Comparison of ENCODE assay signal across 1 cellular context in the genomic region with DNA sequence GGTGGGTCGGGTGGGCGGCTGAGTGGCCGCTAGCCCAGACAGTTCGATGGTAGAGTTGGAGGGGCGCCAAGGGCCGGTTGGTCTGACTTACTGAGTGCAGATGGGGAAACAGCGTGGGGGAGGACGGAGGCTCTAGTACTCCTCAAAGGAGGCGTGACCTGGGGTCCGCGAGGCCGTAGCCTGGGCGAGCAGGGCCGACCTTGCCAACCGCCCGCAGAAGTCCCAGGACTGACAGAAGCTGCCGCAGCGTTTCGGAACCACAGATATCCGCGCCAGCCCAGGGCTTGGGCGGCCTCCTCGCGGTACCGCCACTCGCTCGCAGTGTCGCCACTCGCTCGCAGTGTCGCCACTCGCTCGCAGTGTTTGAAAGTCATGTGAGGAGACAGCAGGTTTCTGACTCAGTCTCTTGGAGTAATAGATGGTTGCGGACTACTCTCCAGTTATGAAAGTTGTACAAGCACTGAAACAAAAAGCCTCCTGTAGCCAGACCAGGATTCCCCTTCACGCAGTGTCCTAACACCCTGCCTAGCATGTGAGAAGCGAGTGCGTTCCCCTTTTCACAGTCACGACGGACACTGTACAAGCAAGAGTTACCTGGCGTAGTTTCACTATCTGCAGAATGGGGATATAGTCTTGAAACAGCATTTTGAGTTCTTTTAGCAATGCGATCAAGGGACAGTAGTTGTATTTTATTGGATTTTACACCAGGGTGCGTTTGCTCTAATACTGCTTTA.
A peak's percentile ranks its signal among the peaks of the same experiment; 100 is the strongest.
TF ChIP-seq lines count a peak whose summit lies in the region.

No MANE protein-coding gene starts in this region.

TF ChIP-seq in HepG2, 621 proteins besides CTCF, POLR2A, EP300 and RAD21 (continued from another document and continues in another):
- TF ChIP-seq, protein P1, sequence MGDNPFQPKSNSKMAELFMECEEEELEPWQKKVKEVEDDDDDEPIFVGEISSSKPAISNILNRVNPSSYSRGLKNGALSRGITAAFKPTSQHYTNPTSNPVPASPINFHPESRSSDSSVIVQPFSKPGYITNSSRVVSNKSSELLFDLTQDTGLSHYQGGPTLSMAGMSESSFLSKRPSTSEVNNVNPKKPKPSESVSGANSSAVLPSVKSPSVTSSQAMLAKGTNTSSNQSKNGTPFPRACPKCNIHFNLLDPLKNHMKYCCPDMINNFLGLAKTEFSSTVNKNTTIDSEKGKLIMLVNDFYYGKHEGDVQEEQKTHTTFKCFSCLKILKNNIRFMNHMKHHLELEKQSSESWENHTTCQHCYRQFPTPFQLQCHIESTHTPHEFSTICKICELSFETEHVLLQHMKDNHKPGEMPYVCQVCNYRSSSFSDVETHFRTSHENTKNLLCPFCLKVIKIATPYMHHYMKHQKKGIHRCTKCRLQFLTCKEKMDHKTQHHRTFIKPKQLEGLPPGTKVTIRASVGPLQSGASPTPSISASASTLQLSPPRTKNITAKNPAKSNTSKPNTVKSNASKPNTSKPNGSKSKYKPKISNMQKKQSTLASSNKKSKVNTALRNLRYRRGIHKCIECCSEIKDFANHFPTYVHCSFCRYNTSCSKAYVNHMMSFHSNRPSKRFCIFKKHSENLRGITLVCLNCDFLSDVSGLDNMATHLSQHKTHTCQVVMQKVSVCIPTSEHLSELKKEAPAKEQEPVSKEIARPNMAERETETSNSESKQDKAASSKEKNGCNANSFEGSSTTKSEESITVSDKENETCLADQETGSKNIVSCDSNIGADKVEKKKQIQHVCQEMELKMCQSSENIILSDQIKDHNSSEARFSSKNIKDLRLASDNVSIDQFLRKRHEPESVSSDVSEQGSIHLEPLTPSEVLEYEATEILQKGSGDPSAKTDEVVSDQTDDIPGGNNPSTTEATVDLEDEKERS (CRISPR knock-in tag; IDR thresholded peaks at IDR 0.05) = no peak; the same call in 1 of the 2 replicates
- TF ChIP-seq ZNF883 (CRISPR knock-in tag; IDR thresholded peaks at IDR 0.05; ENCODE audit: not compliant biosample characterization) (no peak), ZMYM3 (CRISPR knock-in tag; IDR thresholded peaks at IDR 0.05) (peak; percentile 75; the same call in 1 of the 2 replicates), ZNF788 (CRISPR knock-in tag; IDR thresholded peaks at IDR 0.05; ENCODE audit: borderline replicate concordance) (peak; percentile 76; the same call in 1 of the 2 replicates), ISX (CRISPR knock-in tag; conservative IDR thresholded peaks at IDR 0.05) (peak; percentile 48; the same call in 1 of the 2 replicates), ZNF891 (CRISPR knock-in tag; IDR thresholded peaks at IDR 0.05) (no peak), FOSL2 (CRISPR knock-in tag; IDR thresholded peaks at IDR 0.05) (peak; percentile 14; the same call in 1 of the 2 replicates), ZKSCAN5 (CRISPR knock-in tag; IDR thresholded peaks at IDR 0.05) (no peak), ZNF230 (CRISPR knock-in tag; IDR thresholded peaks at IDR 0.05) (0 out of 2 replicates have a peak, but pooled peaks have one; percentile 29), TAF1 (CRISPR knock-in tag; IDR thresholded peaks at IDR 0.05) (peak; percentile 26; the same call in 1 of the 2 replicates), RELA (CRISPR knock-in tag; IDR thresholded peaks at IDR 0.05) (no peak), EZH2 (conservative IDR thresholded peaks at IDR 0.05; ENCODE audit: low read depth, low read length) (no peak), ASH2L (IDR thresholded peaks at IDR 0.05; ENCODE audit: insufficient read length, low read depth, low read length) (peak; percentile 78), ZNF577 (CRISPR knock-in tag; IDR thresholded peaks at IDR 0.05; ENCODE audit: borderline replicate concordance, low read depth) (no peak), DR1 (CRISPR knock-in tag; IDR thresholded peaks at IDR 0.05) (no peak), TCF7 (IDR thresholded peaks at IDR 0.05; ENCODE audit: low read depth) (no peak), ZMYM2 (CRISPR knock-in tag; IDR thresholded peaks at IDR 0.05) (no peak), ZMYM4 (CRISPR knock-in tag; IDR thresholded peaks at IDR 0.05) (peak; percentile 9; the same call in 1 of the 2 replicates), KDM3A (CRISPR knock-in tag; IDR thresholded peaks at IDR 0.05; ENCODE audit: low read depth) (peak; percentile 51; the same call in 1 of the 2 replicates), ZSCAN31 (CRISPR knock-in tag; IDR thresholded peaks at IDR 0.05; ENCODE audit: low read depth) (0 out of 2 replicates have a peak, but pooled peaks have one; percentile 49), EED (CRISPR knock-in tag; IDR thresholded peaks at IDR 0.05) (peak; percentile 56; the same call in 1 of the 2 replicates), MTA1 (CRISPR knock-in tag; IDR thresholded peaks at IDR 0.05; ENCODE audit: borderline replicate concordance) (no peak; the same call in 1 of the 2 replicates), ZNF33B (CRISPR knock-in tag; IDR thresholded peaks at IDR 0.05) (no peak), ZNF878 (CRISPR knock-in tag; IDR thresholded peaks at IDR 0.05) (0 out of 2 replicates have a peak, but pooled peaks have one; percentile 27), ZNF260 (CRISPR knock-in tag; IDR thresholded peaks at IDR 0.05; ENCODE audit: borderline replicate concordance, low read depth) (no peak), NFYB (CRISPR knock-in tag; IDR thresholded peaks at IDR 0.05) (no peak), RBM39 (IDR thresholded peaks at IDR 0.05; ENCODE audit: low read depth, low read length, poor library complexity, severe bottlenecking) (no peak), ZNF468 (CRISPR knock-in tag; IDR thresholded peaks at IDR 0.05) (no peak), YEATS4 (CRISPR knock-in tag; IDR thresholded peaks at IDR 0.05; ENCODE audit: borderline replicate concordance) (peak; percentile 43; the same call in 1 of the 2 replicates), ZFYVE20 (CRISPR knock-in tag; IDR thresholded peaks at IDR 0.05; ENCODE audit: borderline replicate concordance, low read depth) (no peak), ZNF678 (CRISPR knock-in tag; IDR thresholded peaks at IDR 0.05) (no peak), NKX3-1 (CRISPR knock-in tag; IDR thresholded peaks at IDR 0.05) (0 out of 2 replicates have a peak, but pooled peaks have one; percentile 59), STAT5B (CRISPR knock-in tag; IDR thresholded peaks at IDR 0.05) (no peak), MXD4 (CRISPR knock-in tag; IDR thresholded peaks at IDR 0.05) (peak; percentile 49; the same call in 1 of the 2 replicates), NFE2L2 (IDR thresholded peaks at IDR 0.05; ENCODE audit: low read length) (no peak), GFI1 (CRISPR knock-in tag; IDR thresholded peaks at IDR 0.05; ENCODE audit: borderline replicate concordance) (no peak), SIN3B (IDR thresholded peaks at IDR 0.05; ENCODE audit: low read length) (no peak), RFX1 (IDR thresholded peaks at IDR 0.05) (no peak), ZNF451 (CRISPR knock-in tag; IDR thresholded peaks at IDR 0.05) (no peak), NFKB2 (CRISPR knock-in tag; IDR thresholded peaks at IDR 0.05; ENCODE audit: borderline replicate concordance) (peak; percentile 83; the same call in 1 of the 2 replicates), ZNF713 (CRISPR knock-in tag; IDR thresholded peaks at IDR 0.05) (no peak), CHD2 (IDR thresholded peaks at IDR 0.05; ENCODE audit: low read depth, low read length) (no peak), SMAD3 (CRISPR knock-in tag; IDR thresholded peaks at IDR 0.05) (no peak), JUN (CRISPR knock-in tag; IDR thresholded peaks at IDR 0.05) (no peak), KLF11 (CRISPR knock-in tag; IDR thresholded peaks at IDR 0.05) (no peak; the same call in 1 of the 2 replicates), ARHGAP35 (CRISPR knock-in tag; IDR thresholded peaks at IDR 0.05; ENCODE audit: borderline replicate concordance) (no peak)
- TF ChIP-seq, protein P2, sequence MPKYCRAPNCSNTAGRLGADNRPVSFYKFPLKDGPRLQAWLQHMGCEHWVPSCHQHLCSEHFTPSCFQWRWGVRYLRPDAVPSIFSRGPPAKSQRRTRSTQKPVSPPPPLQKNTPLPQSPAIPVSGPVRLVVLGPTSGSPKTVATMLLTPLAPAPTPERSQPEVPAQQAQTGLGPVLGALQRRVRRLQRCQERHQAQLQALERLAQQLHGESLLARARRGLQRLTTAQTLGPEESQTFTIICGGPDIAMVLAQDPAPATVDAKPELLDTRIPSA (CRISPR knock-in tag; IDR thresholded peaks at IDR 0.05; ENCODE audit: borderline replicate concordance) = no peak
- TF ChIP-seq, protein P3, sequence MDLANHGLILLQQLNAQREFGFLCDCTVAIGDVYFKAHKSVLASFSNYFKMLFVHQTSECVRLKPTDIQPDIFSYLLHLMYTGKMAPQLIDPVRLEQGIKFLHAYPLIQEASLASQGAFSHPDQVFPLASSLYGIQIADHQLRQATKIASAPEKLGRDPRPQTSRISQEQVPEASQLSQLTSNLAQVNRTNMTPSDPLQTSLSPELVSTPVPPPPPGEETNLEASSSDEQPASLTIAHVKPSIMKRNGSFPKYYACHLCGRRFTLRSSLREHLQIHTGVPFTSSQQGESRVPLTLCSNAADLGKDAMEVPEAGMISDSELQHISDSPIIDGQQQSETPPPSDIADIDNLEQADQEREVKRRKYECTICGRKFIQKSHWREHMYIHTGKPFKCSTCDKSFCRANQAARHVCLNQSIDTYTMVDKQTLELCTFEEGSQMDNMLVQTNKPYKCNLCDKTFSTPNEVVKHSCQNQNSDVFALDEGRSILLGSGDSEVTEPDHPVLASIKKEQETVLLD (CRISPR knock-in tag; IDR thresholded peaks at IDR 0.05; ENCODE audit: low read depth) = no peak
- TF ChIP-seq, protein P4, sequence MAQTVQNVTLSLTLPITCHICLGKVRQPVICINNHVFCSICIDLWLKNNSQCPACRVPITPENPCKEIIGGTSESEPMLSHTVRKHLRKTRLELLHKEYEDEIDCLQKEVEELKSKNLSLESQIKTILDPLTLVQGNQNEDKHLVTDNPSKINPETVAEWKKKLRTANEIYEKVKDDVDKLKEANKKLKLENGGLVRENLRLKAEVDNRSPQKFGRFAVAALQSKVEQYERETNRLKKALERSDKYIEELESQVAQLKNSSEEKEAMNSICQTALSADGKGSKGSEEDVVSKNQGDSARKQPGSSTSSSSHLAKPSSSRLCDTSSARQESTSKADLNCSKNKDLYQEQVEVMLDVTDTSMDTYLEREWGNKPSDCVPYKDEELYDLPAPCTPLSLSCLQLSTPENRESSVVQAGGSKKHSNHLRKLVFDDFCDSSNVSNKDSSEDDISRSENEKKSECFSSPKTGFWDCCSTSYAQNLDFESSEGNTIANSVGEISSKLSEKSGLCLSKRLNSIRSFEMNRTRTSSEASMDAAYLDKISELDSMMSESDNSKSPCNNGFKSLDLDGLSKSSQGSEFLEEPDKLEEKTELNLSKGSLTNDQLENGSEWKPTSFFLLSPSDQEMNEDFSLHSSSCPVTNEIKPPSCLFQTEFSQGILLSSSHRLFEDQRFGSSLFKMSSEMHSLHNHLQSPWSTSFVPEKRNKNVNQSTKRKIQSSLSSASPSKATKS (CRISPR knock-in tag; IDR thresholded peaks at IDR 0.05) = no peak
- TF ChIP-seq, protein P5, sequence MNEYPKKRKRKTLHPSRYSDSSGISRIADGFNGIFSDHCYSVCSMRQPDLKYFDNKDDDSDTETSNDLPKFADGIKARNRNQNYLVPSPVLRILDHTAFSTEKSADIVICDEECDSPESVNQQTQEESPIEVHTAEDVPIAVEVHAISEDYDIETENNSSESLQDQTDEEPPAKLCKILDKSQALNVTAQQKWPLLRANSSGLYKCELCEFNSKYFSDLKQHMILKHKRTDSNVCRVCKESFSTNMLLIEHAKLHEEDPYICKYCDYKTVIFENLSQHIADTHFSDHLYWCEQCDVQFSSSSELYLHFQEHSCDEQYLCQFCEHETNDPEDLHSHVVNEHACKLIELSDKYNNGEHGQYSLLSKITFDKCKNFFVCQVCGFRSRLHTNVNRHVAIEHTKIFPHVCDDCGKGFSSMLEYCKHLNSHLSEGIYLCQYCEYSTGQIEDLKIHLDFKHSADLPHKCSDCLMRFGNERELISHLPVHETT (CRISPR knock-in tag; conservative IDR thresholded peaks at IDR 0.05) = no peak
- TF ChIP-seq, protein P6, sequence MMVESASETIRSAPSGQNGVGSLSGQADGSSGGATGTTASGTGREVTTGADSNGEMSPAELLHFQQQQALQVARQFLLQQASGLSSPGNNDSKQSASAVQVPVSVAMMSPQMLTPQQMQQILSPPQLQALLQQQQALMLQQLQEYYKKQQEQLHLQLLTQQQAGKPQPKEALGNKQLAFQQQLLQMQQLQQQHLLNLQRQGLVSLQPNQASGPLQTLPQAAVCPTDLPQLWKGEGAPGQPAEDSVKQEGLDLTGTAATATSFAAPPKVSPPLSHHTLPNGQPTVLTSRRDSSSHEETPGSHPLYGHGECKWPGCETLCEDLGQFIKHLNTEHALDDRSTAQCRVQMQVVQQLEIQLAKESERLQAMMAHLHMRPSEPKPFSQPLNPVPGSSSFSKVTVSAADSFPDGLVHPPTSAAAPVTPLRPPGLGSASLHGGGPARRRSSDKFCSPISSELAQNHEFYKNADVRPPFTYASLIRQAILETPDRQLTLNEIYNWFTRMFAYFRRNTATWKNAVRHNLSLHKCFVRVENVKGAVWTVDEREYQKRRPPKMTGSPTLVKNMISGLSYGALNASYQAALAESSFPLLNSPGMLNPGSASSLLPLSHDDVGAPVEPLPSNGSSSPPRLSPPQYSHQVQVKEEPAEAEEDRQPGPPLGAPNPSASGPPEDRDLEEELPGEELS (CRISPR knock-in tag; IDR thresholded peaks at IDR 0.05) = no peak
- TF ChIP-seq, protein P7, sequence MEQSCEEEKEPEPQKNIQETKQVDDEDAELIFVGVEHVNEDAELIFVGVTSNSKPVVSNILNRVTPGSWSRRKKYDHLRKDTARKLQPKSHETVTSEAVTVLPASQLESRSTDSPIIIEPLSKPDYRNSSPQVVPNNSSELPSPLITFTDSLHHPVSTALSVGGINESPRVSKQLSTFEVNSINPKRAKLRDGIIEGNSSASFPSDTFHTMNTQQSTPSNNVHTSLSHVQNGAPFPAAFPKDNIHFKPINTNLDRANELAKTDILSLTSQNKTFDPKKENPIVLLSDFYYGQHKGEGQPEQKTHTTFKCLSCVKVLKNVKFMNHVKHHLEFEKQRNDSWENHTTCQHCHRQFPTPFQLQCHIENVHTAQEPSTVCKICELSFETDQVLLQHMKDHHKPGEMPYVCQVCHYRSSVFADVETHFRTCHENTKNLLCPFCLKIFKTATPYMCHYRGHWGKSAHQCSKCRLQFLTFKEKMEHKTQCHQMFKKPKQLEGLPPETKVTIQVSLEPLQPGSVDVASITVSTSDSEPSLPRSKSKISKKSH (CRISPR knock-in tag; IDR thresholded peaks at IDR 0.05; ENCODE audit: borderline replicate concordance) = peak; percentile 63; the same call in 1 of the 2 replicates
- TF ChIP-seq, protein P8, sequence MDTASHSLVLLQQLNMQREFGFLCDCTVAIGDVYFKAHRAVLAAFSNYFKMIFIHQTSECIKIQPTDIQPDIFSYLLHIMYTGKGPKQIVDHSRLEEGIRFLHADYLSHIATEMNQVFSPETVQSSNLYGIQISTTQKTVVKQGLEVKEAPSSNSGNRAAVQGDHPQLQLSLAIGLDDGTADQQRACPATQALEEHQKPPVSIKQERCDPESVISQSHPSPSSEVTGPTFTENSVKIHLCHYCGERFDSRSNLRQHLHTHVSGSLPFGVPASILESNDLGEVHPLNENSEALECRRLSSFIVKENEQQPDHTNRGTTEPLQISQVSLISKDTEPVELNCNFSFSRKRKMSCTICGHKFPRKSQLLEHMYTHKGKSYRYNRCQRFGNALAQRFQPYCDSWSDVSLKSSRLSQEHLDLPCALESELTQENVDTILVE (CRISPR knock-in tag; IDR thresholded peaks at IDR 0.05) = peak; percentile 13; the same call in 1 of the 2 replicates
